Comparison of ENCODE assay signal across 1 cellular context in the genomic region with DNA sequence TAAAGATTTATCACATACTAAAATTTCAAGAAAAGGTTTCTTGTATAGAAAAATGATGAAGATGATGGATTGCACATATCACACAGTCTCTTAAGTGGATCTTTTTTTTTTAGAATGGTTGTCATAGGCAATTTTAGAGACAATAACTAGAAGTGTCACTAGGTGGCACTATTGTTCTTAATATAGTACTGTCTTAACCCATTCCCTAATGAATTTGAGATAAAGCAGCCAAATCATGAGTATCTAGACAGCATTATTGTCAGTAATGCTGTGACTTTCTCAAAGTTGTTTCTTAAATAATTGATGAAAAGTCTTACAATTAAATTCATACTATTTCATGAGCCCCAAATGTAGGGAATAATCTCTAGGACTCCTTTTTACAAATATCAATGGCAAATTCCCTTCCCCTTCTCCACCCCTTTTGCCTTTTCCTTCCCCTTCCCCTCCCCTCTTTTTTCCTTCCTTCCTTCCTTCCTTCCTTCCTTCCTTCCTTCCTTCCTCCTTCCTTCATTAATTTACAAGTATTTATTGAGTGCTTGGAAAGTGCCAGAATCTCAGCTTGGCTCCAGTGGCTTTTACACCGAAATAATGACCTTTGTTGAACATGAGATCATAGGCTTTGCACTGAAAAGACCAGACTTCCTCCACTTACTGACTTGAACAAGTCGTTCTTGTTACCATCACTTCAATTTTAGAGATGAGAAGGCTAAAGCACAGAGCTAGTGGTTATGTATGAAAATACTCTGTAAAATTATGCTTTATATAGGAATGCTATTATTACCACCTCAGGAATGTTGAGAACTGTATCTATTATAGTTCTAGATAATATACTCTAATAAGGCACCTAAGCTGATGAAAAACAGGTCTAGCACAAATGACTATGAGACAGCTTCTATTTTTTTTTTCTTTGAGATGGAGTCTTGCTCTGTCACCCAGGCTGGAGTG.
TF ChIP-seq lines count a peak whose summit lies in the region.

No MANE protein-coding gene starts in this region.

TF ChIP-seq in K562, 482 proteins besides CTCF, POLR2A, EP300 and RAD21 (continued from another document):
- TF ChIP-seq JUND (IDR thresholded peaks at IDR 0.05; ENCODE audit: borderline replicate concordance, low read depth, low read length) = peak; percentile 26; the same call in 1 of the 2 replicates
- TF ChIP-seq JUND (tag; IDR thresholded peaks at IDR 0.05; ENCODE audit: borderline replicate concordance, low read depth, low read length) = no peak
- 0 out of 2 replicates have a peak, but pooled peaks have one; percentile 15 for TF ChIP-seq MAFK (IDR thresholded peaks at IDR 0.05; ENCODE audit: low read length)
- no peak for TF ChIP-seq MAZ (CRISPR knock-in tag; conservative IDR thresholded peaks at IDR 0.05 in 1 of 2, IDR thresholded peaks at IDR 0.05 in 1 of 2)
- TF ChIP-seq, protein P1, sequence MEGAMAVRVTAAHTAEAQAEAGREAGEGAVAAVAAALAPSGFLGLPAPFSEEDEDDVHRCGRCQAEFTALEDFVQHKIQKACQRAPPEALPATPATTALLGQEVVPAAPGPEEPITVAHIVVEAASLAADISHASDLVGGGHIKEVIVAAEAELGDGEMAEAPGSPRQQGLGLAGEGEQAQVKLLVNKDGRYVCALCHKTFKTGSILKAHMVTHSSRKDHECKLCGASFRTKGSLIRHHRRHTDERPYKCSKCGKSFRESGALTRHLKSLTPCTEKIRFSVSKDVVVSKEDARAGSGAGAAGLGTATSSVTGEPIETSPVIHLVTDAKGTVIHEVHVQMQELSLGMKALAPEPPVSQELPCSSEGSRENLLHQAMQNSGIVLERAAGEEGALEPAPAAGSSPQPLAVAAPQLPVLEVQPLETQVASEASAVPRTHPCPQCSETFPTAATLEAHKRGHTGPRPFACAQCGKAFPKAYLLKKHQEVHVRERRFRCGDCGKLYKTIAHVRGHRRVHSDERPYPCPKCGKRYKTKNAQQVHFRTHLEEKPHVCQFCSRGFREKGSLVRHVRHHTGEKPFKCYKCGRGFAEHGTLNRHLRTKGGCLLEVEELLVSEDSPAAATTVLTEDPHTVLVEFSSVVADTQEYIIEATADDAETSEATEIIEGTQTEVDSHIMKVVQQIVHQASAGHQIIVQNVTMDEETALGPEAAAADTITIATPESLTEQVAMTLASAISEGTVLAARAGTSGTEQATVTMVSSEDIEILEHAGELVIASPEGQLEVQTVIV (CRISPR knock-in tag; IDR thresholded peaks at IDR 0.05; ENCODE audit: borderline replicate concordance) = no peak
- TF ChIP-seq, protein P2, sequence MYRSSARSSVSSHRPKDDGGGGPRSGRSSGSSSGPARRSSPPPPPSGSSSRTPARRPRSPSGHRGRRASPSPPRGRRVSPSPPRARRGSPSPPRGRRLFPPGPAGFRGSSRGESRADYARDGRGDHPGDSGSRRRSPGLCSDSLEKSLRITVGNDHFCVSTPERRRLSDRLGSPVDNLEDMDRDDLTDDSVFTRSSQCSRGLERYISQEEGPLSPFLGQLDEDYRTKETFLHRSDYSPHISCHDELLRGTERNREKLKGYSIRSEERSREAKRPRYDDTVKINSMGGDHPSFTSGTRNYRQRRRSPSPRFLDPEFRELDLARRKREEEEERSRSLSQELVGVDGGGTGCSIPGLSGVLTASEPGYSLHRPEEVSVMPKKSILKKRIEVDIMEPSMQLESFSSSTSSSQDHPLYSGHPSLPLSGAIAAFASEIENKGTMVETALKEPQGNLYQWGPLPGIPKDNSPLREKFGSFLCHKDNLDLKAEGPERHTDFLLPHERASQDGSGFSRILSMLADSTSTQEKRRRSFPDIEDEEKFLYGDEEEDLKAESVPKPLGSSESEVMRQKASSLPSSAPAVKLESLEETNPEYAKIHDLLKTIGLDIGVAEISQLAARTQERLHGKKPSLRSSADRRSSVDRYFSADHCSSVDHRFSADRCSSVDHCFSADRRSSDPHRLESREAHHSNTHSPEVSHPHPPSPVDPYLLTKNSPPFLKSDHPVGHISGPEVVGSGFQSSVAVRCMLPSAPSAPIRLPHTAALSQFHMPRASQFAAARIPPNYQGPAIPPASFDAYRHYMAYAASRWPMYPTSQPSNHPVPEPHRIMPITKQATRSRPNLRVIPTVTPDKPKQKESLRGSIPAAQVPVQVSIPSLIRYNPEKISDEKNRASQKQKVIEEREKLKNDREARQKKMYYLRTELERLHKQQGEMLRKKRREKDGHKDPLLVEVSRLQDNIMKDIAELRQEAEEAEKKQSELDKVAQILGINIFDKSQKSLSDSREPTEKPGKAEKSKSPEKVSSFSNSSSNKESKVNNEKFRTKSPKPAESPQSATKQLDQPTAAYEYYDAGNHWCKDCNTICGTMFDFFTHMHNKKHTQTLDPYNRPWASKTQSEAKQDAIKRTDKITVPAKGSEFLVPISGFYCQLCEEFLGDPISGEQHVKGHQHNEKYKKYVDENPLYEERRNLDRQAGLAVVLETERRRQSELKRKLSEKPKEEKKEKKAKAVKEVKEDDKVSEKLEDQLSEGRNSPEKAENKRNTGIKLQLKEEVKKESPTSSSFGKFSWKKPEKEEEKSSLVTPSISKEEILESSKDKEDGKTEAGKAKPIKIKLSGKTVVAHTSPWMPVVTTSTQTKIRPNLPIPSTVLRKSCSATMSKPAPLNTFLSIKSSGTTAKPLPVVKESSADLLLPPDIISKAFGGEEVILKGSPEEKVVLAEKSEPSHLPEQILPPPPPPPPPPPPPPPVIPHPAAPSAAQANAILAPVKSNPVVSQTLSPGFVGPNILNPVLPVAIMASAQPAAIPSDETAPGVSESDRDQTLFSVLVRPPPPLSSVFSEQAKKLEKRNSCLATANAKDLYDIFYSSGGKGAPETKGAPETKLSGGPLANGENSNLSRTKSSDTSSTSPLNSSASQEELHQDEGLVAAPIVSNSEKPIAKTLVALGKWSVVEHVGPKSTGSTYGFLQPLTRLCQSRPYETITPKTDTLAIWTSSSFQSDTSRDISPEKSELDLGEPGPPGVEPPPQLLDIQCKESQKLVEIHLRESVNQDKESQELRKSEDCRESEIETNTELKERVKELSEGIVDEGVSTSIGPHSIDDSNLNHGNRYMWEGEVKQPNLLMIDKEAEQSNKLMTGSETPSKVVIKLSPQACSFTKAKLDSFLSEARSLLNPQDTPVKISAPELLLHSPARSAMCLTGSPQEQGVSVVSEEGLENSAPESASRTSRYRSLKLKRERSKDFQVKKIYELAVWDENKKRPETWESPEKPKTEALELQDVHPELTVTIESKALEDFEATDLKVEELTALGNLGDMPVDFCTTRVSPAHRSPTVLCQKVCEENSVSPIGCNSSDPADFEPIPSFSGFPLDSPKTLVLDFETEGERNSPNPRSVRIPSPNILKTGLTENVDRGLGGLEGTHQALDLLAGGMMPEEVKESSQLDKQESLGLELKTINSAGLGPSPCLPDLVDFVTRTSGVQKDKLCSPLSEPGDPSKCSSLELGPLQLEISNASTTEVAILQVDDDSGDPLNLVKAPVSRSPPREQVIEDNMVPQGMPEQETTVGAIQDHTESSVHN (IDR thresholded peaks at IDR 0.05; ENCODE audit: borderline replicate concordance in 1 of 2, low read depth in 1 of 2) = no peak
- no peak for TF ChIP-seq ZFPM2 (CRISPR knock-in tag; IDR thresholded peaks at IDR 0.05)
- peak; percentile 43 for TF ChIP-seq PCBP2 (IDR thresholded peaks at IDR 0.05; ENCODE audit: low read depth, low read length, poor library complexity, severe bottlenecking)
- no peak for TF ChIP-seq ZNF431 (CRISPR knock-in tag; IDR thresholded peaks at IDR 0.05)
